Comparison of ENCODE assay signal across 10 cellular contexts in genomic region chr9:37034320-37034937, GRCh38. TPM values are rescaled to one million over a fixed set of nuclear protein-coding genes. Genes with fewer than 3 reads are reported as not detected.
DNase-seq lines count a peak whose midpoint lies in the region; ATAC-seq and TF ChIP-seq lines count a peak whose summit lies in the region.
"Had no signal": no experiment of that assay in that cellular context is flagged by ENCODE, and none has a peak within 500 bp of the region (broad histone marks: within the 10 kb centered on the region; RNA-seq: fewer than 3 reads in every experiment).

No MANE protein-coding gene starts in this region.

- TF ChIP-seq CTCF in LNCaP clone FGC (IDR thresholded peaks at IDR 0.05; ENCODE audit: control insufficient read depth, extremely low read depth, insufficient read depth), result 0 out of 2 replicates have a peak, but pooled peaks have one; percentile 20
- peak; percentile 53 for TF ChIP-seq CTCF in activated CD8-positive, alpha-beta T cell treated with anti-CD3 and anti-CD28 coated beads for 36 hours (IDR thresholded peaks at IDR 0.05)
- TF ChIP-seq CTCF in type B pancreatic cell (conservative IDR thresholded peaks at IDR 0.05), result peak; percentile 59

- POLR2A ChIA-PET in activated CD8-positive, alpha-beta T cell treated with anti-CD3 and anti-CD28 coated beads for 36 hours (lab: Charles Lee), result no interaction called here

- CTCF ChIA-PET in activated CD8-positive, alpha-beta T cell treated with anti-CD3 and anti-CD28 coated beads for 36 hours (lab: Charles Lee), result interaction anchor here (1.1 kb wide), 1 partner anchor 23 kb away, joined by 4 read pairs; no protein-coding TSS in a partner anchor

- H3K4me3 Mint-ChIP-seq in activated CD8-positive, alpha-beta T cell treated with anti-CD3 and anti-CD28 coated beads for 36 hours, result peak overlapping the region; percentile 70
- peak overlapping the region; percentile 66 for H3K4me3 Mint-ChIP-seq in type B pancreatic cell

- peak; percentile 81 for TF ChIP-seq POLR2A in GM19193 (IDR thresholded peaks at IDR 0.05; ENCODE audit: extremely low read depth, insufficient read depth, insufficient read length)

- peaks cover 87% of the 10 kb centered on the region for H3K27me3 Mint-ChIP-seq in activated CD8-positive, alpha-beta T cell treated with anti-CD3 and anti-CD28 coated beads for 36 hours
- H3K27me3 Mint-ChIP-seq in type B pancreatic cell, result peaks cover 99% of the 10 kb centered on the region

- peaks cover 6% of the 10 kb centered on the region for H3K36me3 Mint-ChIP-seq in activated CD8-positive, alpha-beta T cell treated with anti-CD3 and anti-CD28 coated beads for 36 hours (ENCODE audit: low read depth)
- H3K36me3 Mint-ChIP-seq in type B pancreatic cell, result no peaks in the 10 kb centered on the region

- intact Hi-C loops in activated CD8-positive, alpha-beta T cell treated with anti-CD3 and anti-CD28 coated beads for 36 hours (cut with micrococcal nuclease), result no loop called here

- peaks cover 43% of the 10 kb centered on the region for H3K4me1 Mint-ChIP-seq in activated CD8-positive, alpha-beta T cell treated with anti-CD3 and anti-CD28 coated beads for 36 hours (ENCODE audit: low read depth)
- H3K4me1 Mint-ChIP-seq in type B pancreatic cell (ENCODE audit: unreplicated experiment), result peaks cover 12% of the 10 kb centered on the region

- peak; percentile 44 for ATAC-seq in activated CD8-positive, alpha-beta T cell treated with anti-CD3 and anti-CD28 coated beads for 36 hours
- ATAC-seq in HG03342 (IDR thresholded peaks at IDR 0.05; ENCODE audit: unreplicated experiment), result no peak

- H3K4me3 ChIP-seq in LNCaP clone FGC (ENCODE audit: low read depth, low read length), result no peak overlapping the region

- peaks cover 2% of the 10 kb centered on the region for H3K9me3 Mint-ChIP-seq in activated CD8-positive, alpha-beta T cell treated with anti-CD3 and anti-CD28 coated beads for 36 hours
- H3K9me3 Mint-ChIP-seq in type B pancreatic cell, result no peaks in the 10 kb centered on the region

- no peak overlapping the region for H3K27ac Mint-ChIP-seq in activated CD8-positive, alpha-beta T cell treated with anti-CD3 and anti-CD28 coated beads for 36 hours
- no peak overlapping the region for H3K27ac Mint-ChIP-seq in type B pancreatic cell

- DNase-seq in DMS153 (lab: John Stamatoyannopoulos, UW) (peak; percentile 72), LNCaP clone FGC (ENCODE audit: low read depth) (no peak), iPS-NIHi11 (ENCODE audit: low spot score) (peak; percentile 76), type B pancreatic cell (ENCODE audit: extremely low spot score, unreplicated experiment) (no peak), OCI-M1 (lab: John Stamatoyannopoulos, UW) (no peak)
- DNase-seq in activated CD8-positive, alpha-beta T cell treated with anti-CD3 and anti-CD28 coated beads for 36 hours, result peak; percentile 60

RNA-seq across cellular contexts. Expression of gene PAX5, which starts 0.4 kb away (rescaled TPM):
- total RNA-seq in activated CD8-positive, alpha-beta T cell treated with anti-CD3 and anti-CD28 coated beads for 36 hours, result 1 to 10 TPM in 1 of 2 experiments, under 1 TPM in 1; 0.95 to 1.1 TPM
- not detected in 2 replicates for total RNA-seq in type B pancreatic cell (ENCODE audit: low replicate concordance)
- total RNA-seq: lung microvascular endothelial cell, SK-MEL-5 had no signal

Comparison
In these comparisons a context has a peak if more than half of its experiments do, and no peak if none do; other contexts are left out.
1. DNase-seq: peak in DMS153 (single experiment), activated CD8-positive, alpha-beta T cell treated with anti-CD3 and anti-CD28 coated beads for 36 hours (single experiment) and iPS-NIHi11 (single experiment); none in LNCaP clone FGC (single experiment), type B pancreatic cell (single experiment) and OCI-M1 (single experiment).
2. Peak in every context shown above with its lines, with median percentiles within 50 percentile points of each other: CTCF ChIP-seq.